Comparison of ENCODE assay signal across 9 cellular contexts in the genomic region with DNA sequence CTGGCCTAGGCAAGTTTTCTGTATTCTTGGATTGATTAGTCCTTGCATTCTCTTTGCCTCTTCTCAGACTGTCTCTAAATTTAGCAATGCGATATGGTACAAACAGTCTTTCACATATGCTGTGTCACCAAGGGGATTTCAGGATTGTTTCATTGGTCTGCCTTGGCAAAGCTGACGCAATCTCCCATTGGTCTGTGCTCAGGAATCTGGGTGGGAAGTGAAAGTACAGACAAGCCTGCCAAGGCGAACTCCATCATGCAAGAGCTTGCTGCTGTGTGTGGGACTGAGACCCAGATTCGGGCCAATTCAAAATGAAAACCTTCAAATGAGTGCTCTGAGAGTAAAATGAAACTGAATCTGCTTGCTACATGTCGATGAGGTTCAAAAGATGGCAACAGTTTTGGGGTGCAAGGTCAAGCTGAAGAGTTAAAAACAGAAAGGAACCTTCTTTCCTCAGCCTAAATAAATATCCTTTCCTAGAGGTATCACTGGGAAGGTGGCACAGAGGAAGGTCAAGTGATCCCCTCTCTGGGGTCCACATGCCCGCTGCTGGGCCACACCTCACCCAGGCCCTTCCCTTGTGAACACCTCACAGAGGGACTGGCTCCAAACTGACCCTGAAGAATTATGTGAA.
DNase-seq lines count a peak whose midpoint lies in the region; ATAC-seq and TF ChIP-seq lines count a peak whose summit lies in the region.
"Had no signal": no experiment of that assay in that cellular context is flagged by ENCODE, and none has a peak within 500 bp of the region (broad histone marks: within the 10 kb centered on the region; RNA-seq: fewer than 3 reads in every experiment).

No MANE protein-coding gene starts in this region.

- 40 to 44% methylated on average over 6 of the region's 6 CpGs for WGBS in heart right ventricle, 2 donors

- intact Hi-C loops in heart right ventricle (cut with DNase I): no loop called here

- peak overlapping the region; percentile 65 to 85 (median 72) for H3K27ac ChIP-seq in heart right ventricle
- H3K27ac ChIP-seq: SK-N-MC had no signal

- H3K36me3 ChIP-seq in heart right ventricle: no peaks in the 10 kb centered on the region

- peaks cover 14% of the 10 kb centered on the region for H3K27me3 Mint-ChIP-seq in activated T-cell treated with anti-CD3 and anti-CD28 coated beads, Interleukin-2, amount 50 U/mL, for 72 hours (ENCODE audit: low read depth)

- H3K36me3 Mint-ChIP-seq in activated T-cell treated with anti-CD3 and anti-CD28 coated beads, Interleukin-2, amount 50 U/mL, for 72 hours (ENCODE audit: insufficient read depth in 2 of 2): peaks cover 6 to 7% of the 10 kb centered on the region in 2 donors

- TF ChIP-seq CTCF in heart right ventricle (IDR thresholded peaks at IDR 0.05): no peak

- peak overlapping the region; percentile 55 to 83 for H3K4me3 Mint-ChIP-seq in activated T-cell treated with anti-CD3 and anti-CD28 coated beads, Interleukin-2, amount 50 U/mL, for 72 hours

- H3K4me1 ChIP-seq in heart right ventricle: peaks cover 4 to 44% (median 35%) of the 10 kb centered on the region in 9 donors

- H3K4me3 ChIP-seq in heart right ventricle: peak overlapping the region in 6 of 10 donors; percentile 5 to 16 (median 10)
- H3K4me3 ChIP-seq: SK-N-MC had no signal

- H3K4me1 Mint-ChIP-seq in activated T-cell treated with anti-CD3 and anti-CD28 coated beads, Interleukin-2, amount 50 U/mL, for 72 hours (ENCODE audit: low read depth): peaks cover 25% of the 10 kb centered on the region

- DNase-seq in EL (peak; percentile 98), HPDE6-E6E7 (ENCODE audit: extremely low spot score) (peak; percentile 59), heart right ventricle (peak; percentile 34 to 83), NCI-H1417 (lab: John Stamatoyannopoulos, UW) (no peak)
- peak; percentile 63 to 74 for DNase-seq in activated T-cell treated with anti-CD3 and anti-CD28 coated beads, Interleukin-2, amount 50 U/mL, for 72 hours
- DNase-seq in stimulated activated CD4-positive, alpha-beta T cell treated with anti-CD3 and anti-CD28 coated beads, Interleukin-12 subunit alpha, Interleukin-12 subunit beta, amount 100 ng/mL, for 24 hours (ENCODE audit: low read depth in 2 of 2): peak; percentile 12 to 32
- DNase-seq in effector CD8-positive, alpha-beta T cell (lab: John Stamatoyannopoulos, UW): no peak

- peak overlapping the region; percentile 94 for H3K27ac Mint-ChIP-seq in activated T-cell treated with anti-CD3 and anti-CD28 coated beads, Interleukin-2, amount 50 U/mL, for 72 hours

- ATAC-seq in GM21423 (IDR thresholded peaks at IDR 0.05; ENCODE audit: unreplicated experiment): peak; percentile 88
- peak; percentile 89 to 93 for ATAC-seq in activated T-cell treated with anti-CD3 and anti-CD28 coated beads, Interleukin-2, amount 50 U/mL, for 72 hours (replicated peaks in 1 of 2)
- peak; percentile 93 to 99 (median 96) for ATAC-seq in heart right ventricle

- H3K27me3 ChIP-seq in heart right ventricle: no peaks in the 10 kb centered on the region

- H3K9me3 ChIP-seq in heart right ventricle: peaks cover 0 to 7% (median 0%) of the 10 kb centered on the region in 11 donors

- peaks cover 0 to 6% of the 10 kb centered on the region in 2 donors for H3K9me3 Mint-ChIP-seq in activated T-cell treated with anti-CD3 and anti-CD28 coated beads, Interleukin-2, amount 50 U/mL, for 72 hours

Comparison
In these comparisons a context has a peak if more than half of its experiments do, and no peak if none do; other contexts are left out.
1. DNase-seq: peak in EL (single experiment), HPDE6-E6E7 (single experiment), activated T-cell treated with anti-CD3 and anti-CD28 coated beads, Interleukin-2, amount 50 U/mL, for 72 hours (2 of 2), heart right ventricle (2 of 2) and stimulated activated CD4-positive, alpha-beta T cell treated with anti-CD3 and anti-CD28 coated beads, Interleukin-12 subunit alpha, Interleukin-12 subunit beta, amount 100 ng/mL, for 24 hours (2 of 2); none in effector CD8-positive, alpha-beta T cell (single experiment) and NCI-H1417 (0 of 3).
2. Peak in every context shown above with its lines, with median percentiles within 50 percentile points of each other: ATAC-seq.